1 cellular context compared by ENCODE assay signal in the genomic region with DNA sequence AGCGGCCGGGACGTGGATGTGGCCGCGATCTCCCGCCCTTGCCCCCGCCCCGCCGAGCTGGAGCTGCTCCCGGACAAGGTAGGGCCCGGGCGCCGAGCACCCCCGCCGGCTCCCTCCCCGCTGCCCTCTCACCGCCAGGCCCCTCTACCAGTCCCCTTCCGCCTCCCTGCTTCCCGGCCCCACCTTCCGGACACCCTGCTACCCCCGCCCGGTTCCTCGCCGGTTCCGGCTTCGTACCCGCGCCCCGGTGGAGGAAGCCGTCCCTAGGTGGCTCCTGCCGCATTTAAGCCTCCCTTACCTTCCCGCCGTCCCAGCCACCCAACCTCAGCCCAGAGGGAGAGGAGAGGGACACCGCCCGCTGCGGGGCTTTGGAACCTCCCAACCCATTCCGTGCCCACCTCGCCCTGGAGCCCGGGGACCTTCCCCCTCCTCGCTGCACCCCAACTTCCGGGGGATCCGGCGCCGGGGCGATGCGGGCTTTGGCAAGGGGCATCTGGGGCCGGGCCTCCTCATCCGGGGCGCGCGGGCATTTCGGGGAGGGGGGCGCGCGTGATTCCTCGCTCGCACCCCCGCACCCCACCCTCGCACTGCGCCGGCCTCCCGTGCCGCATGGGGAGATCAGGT.
TF ChIP-seq lines count a peak whose summit lies in the region.

No MANE protein-coding gene starts in this region.

TF ChIP-seq in H1, 55 proteins besides CTCF, POLR2A, EP300 and RAD21:
- TF ChIP-seq SIRT6 (IDR thresholded peaks at IDR 0.05; ENCODE audit: low read length) (no peak), CBX8 (IDR thresholded peaks at IDR 0.05; ENCODE audit: borderline replicate concordance, low read depth, low read length) (no peak), CHD1 (IDR thresholded peaks at IDR 0.05; ENCODE audit: low read depth, low read length) (no peak), ASH2L (IDR thresholded peaks at IDR 0.05; ENCODE audit: low read length) (peak; percentile 65), CTBP2 (IDR thresholded peaks at IDR 0.05; ENCODE audit: borderline replicate concordance, insufficient read depth, insufficient read length, low read length) (peak; percentile 18), SUZ12 (IDR thresholded peaks at IDR 0.05; ENCODE audit: low read length) (no peak), BCL11A (IDR thresholded peaks at IDR 0.05; ENCODE audit: low read depth in 2 of 2, low read length in 2 of 2) (no peak), POLR2AphosphoS5 (IDR thresholded peaks at IDR 0.05; ENCODE audit: low read depth, low read length) (no peak), CREB1 (IDR thresholded peaks at IDR 0.05) (no peak), CEBPB (IDR thresholded peaks at IDR 0.05; ENCODE audit: low read depth, low read length) (no peak), SIN3A (conservative IDR thresholded peaks at IDR 0.05 in 1 of 2, IDR thresholded peaks at IDR 0.05 in 1 of 2; ENCODE audit: low read depth in 1 of 2, low read length in 2 of 2) (0 out of 4 replicates have a peak, but pooled peaks have one; percentile 30 to 35), KDM5A (IDR thresholded peaks at IDR 0.05; ENCODE audit: low read length) (no peak), KDM4A (IDR thresholded peaks at IDR 0.05; ENCODE audit: low read depth, low read length, severe bottlenecking) (peak; percentile 42), GTF2F1 (IDR thresholded peaks at IDR 0.05; ENCODE audit: borderline replicate concordance, low read depth, low read length) (no peak), TAF1 (IDR thresholded peaks at IDR 0.05; ENCODE audit: low read depth, low read length) (no peak)
